In genomic region chr2:232139171-232139594, GRCh38 we compare ENCODE assay signal across 24 cellular contexts.
DNase-seq lines count a peak whose midpoint lies in the region; ATAC-seq, FAIRE-seq and TF ChIP-seq lines count a peak whose summit lies in the region.
"Had no signal": no experiment of that assay in that cellular context is flagged by ENCODE, and none has a peak within 500 bp of the region (broad histone marks: within the 10 kb centered on the region; RNA-seq: fewer than 3 reads in every experiment).

No MANE protein-coding gene starts in this region.

- DNase-seq in activated CD4-positive, alpha-beta T cell treated with anti-CD3 and anti-CD28 coated beads, Interleukin-2, amount 10 ng/mL, durations not matched to agents 7 days and 5 days: peak; percentile 21
- DNase-seq in activated CD4-positive, alpha-beta T cell treated with anti-CD3 and anti-CD28 coated beads for 1 hour: no peak
- no peak for DNase-seq in GM12891 (ENCODE audit: insufficient read length, low spot score)
- peak; percentile 33 for DNase-seq in activated CD8-positive, alpha-beta T cell treated with anti-CD3 and anti-CD28 coated beads, Interleukin-2, amount 10 ng/mL, durations not matched to agents 7 days and 5 days
- DNase-seq in osteoblast (ENCODE audit: insufficient read length, low spot score, missing footprints): no peak
- DNase-seq in SIG-M5 (lab: John Stamatoyannopoulos, UW): no peak
- no peak for DNase-seq in HTR-8/SVneo (ENCODE audit: insufficient read length, low spot score)
- DNase-seq: activated CD4-positive, alpha-beta T cell treated with anti-CD3 and anti-CD28 coated beads, Interleukin-2, amount 50 U/mL, for 1 hour; amygdala; head of caudate nucleus; NCI-H1417 treated with DMSO at 0.1 percent for 48 hours; NCI-H2107; NCI-H524 treated with DMSO at 0.1 percent for 48 hours; small intestine; stimulated activated CD4-positive, alpha-beta T cell treated with anti-CD3 and anti-CD28 coated beads, Interleukin-4, amount 100 ng/mL, for 1 hour; upper lobe of left lung had no signal

- no peak overlapping the region for H3K4me3 Mint-ChIP-seq in activated CD4-positive, alpha-beta T cell treated with anti-CD3 and anti-CD28 coated beads, Interleukin-2, amount 10 ng/mL, durations not matched to agents 7 days and 5 days
- H3K4me3 Mint-ChIP-seq in activated CD8-positive, alpha-beta T cell treated with anti-CD3 and anti-CD28 coated beads, Interleukin-2, amount 10 ng/mL, durations not matched to agents 7 days and 5 days: peak overlapping the region; percentile 16
- H3K4me3 Mint-ChIP-seq: activated T-helper 1 cell treated with anti-CD3 and anti-CD28 coated beads, Interleukin-12 subunit alpha, Interleukin-12 subunit beta, Interleukin-2, Interleukin-4 antibody, amounts not matched to agents 30 ng/mL and 10 ng/mL and 1 ng/mL, durations not matched to agents 14 hours and 24 hours and 36 hours; dendritic cell treated with granulocyte-macrophage colony-stimulating factor and Interleukin-4, amounts not matched to agents 40 ng/mL and 50 ng/mL, for 4 days had no signal

- no peaks in the 10 kb centered on the region for H3K27me3 ChIP-seq in osteoblast (ENCODE audit: insufficient read depth, low read length)
- H3K27me3 ChIP-seq: cardiac muscle cell, upper lobe of left lung had no signal

- H3K36me3 ChIP-seq in osteoblast (ENCODE audit: insufficient read depth, low read length): no peaks in the 10 kb centered on the region
- H3K36me3 ChIP-seq: cardiac muscle cell, upper lobe of left lung had no signal

- H3K27ac ChIP-seq in osteoblast (ENCODE audit: low read depth, low read length): peak overlapping the region; percentile 39
- H3K27ac ChIP-seq: cardiac muscle cell, upper lobe of left lung had no signal

- TF ChIP-seq POLR2A in GM12891 (IDR thresholded peaks at IDR 0.05; ENCODE audit: low read depth, low read length): no peak

- H3K79me2 ChIP-seq in osteoblast (ENCODE audit: insufficient read depth, low read length): no peaks in the 10 kb centered on the region

- H2AFZ ChIP-seq in osteoblast (ENCODE audit: low read length): no peak overlapping the region

- CTCF ChIA-PET in activated CD4-positive, alpha-beta T cell treated with anti-CD3 and anti-CD28 coated beads, Interleukin-2, amount 10 ng/mL, durations not matched to agents 7 days and 5 days (lab: Charles Lee): interaction anchor here (1.0 to 2.6 kb wide), 2 partner anchors 13 to 226 kb away, joined by 3 to 6 read pairs; no protein-coding TSS in a partner anchor
- CTCF ChIA-PET in activated CD8-positive, alpha-beta T cell treated with anti-CD3 and anti-CD28 coated beads, Interleukin-2, amount 10 ng/mL, durations not matched to agents 7 days and 5 days (lab: Charles Lee): interaction anchor here (0.6 to 5.3 kb wide), 4 partner anchors 19 to 214 kb away, joined by 3 to 76 read pairs (median 4); partner anchors contain the start of gene NPPC

- H3K4me3 ChIP-seq in osteoblast (ENCODE audit: insufficient read depth, low read length): no peak overlapping the region
- H3K4me3 ChIP-seq: cardiac muscle cell, upper lobe of left lung had no signal

- H3K27ac Mint-ChIP-seq in activated CD4-positive, alpha-beta T cell treated with anti-CD3 and anti-CD28 coated beads, Interleukin-2, amount 10 ng/mL, durations not matched to agents 7 days and 5 days: peak overlapping the region; percentile 20
- H3K27ac Mint-ChIP-seq in activated CD8-positive, alpha-beta T cell treated with anti-CD3 and anti-CD28 coated beads, Interleukin-2, amount 10 ng/mL, durations not matched to agents 7 days and 5 days: peak overlapping the region; percentile 56
- H3K27ac Mint-ChIP-seq: activated T-helper 1 cell treated with anti-CD3 and anti-CD28 coated beads, Interleukin-12 subunit alpha, Interleukin-12 subunit beta, Interleukin-2, Interleukin-4 antibody, amounts not matched to agents 30 ng/mL and 10 ng/mL and 1 ng/mL, durations not matched to agents 14 hours and 24 hours and 36 hours; dendritic cell treated with granulocyte-macrophage colony-stimulating factor and Interleukin-4, amounts not matched to agents 40 ng/mL and 50 ng/mL, for 4 days had no signal

- H3K4me1 Mint-ChIP-seq in activated CD4-positive, alpha-beta T cell treated with anti-CD3 and anti-CD28 coated beads, Interleukin-2, amount 10 ng/mL, durations not matched to agents 7 days and 5 days: peaks cover 20% of the 10 kb centered on the region
- H3K4me1 Mint-ChIP-seq in activated CD8-positive, alpha-beta T cell treated with anti-CD3 and anti-CD28 coated beads, Interleukin-2, amount 10 ng/mL, durations not matched to agents 7 days and 5 days (ENCODE audit: low read depth): peaks cover 36% of the 10 kb centered on the region

- no peak overlapping the region for H3K4me2 ChIP-seq in osteoblast (ENCODE audit: insufficient read depth, low read length)

- peak; percentile 5 for FAIRE-seq in GM12891 (lab: Jason Lieb, UNC)
- FAIRE-seq in HTR-8/SVneo (lab: Jason Lieb, UNC): no peak
- FAIRE-seq: D721Med, endothelial cell of umbilical vein, small intestine had no signal

- peaks cover 3% of the 10 kb centered on the region for H4K20me1 ChIP-seq in osteoblast (ENCODE audit: insufficient read depth, low read length)

- H3K4me1 ChIP-seq in osteoblast (ENCODE audit: insufficient read depth, low read length): peaks cover 26% of the 10 kb centered on the region
- H3K4me1 ChIP-seq: upper lobe of left lung had no signal

- no peaks in the 10 kb centered on the region for H3K9me3 Mint-ChIP-seq in activated CD4-positive, alpha-beta T cell treated with anti-CD3 and anti-CD28 coated beads, Interleukin-2, amount 10 ng/mL, durations not matched to agents 7 days and 5 days
- H3K9me3 Mint-ChIP-seq in activated CD8-positive, alpha-beta T cell treated with anti-CD3 and anti-CD28 coated beads, Interleukin-2, amount 10 ng/mL, durations not matched to agents 7 days and 5 days (ENCODE audit: insufficient read depth): no peaks in the 10 kb centered on the region
- H3K9me3 Mint-ChIP-seq: activated T-helper 1 cell treated with anti-CD3 and anti-CD28 coated beads, Interleukin-12 subunit alpha, Interleukin-12 subunit beta, Interleukin-2, Interleukin-4 antibody, amounts not matched to agents 30 ng/mL and 10 ng/mL and 1 ng/mL, durations not matched to agents 14 hours and 24 hours and 36 hours; dendritic cell treated with granulocyte-macrophage colony-stimulating factor and Interleukin-4, amounts not matched to agents 40 ng/mL and 50 ng/mL, for 4 days had no signal

- POLR2A ChIA-PET in activated CD4-positive, alpha-beta T cell treated with anti-CD3 and anti-CD28 coated beads, Interleukin-2, amount 10 ng/mL, durations not matched to agents 7 days and 5 days (lab: Charles Lee): no interaction called here
- POLR2A ChIA-PET in activated CD8-positive, alpha-beta T cell treated with anti-CD3 and anti-CD28 coated beads, Interleukin-2, amount 10 ng/mL, durations not matched to agents 7 days and 5 days (lab: Charles Lee): interaction anchor here (1.3 kb wide), 1 partner anchor 176 kb away, joined by 3 read pairs; no protein-coding TSS in a partner anchor

- no peak for TF ChIP-seq CTCF in osteoblast (IDR thresholded peaks at IDR 0.05; ENCODE audit: extremely low read depth, low read depth, low read length)

- H3K27me3 Mint-ChIP-seq in activated CD4-positive, alpha-beta T cell treated with anti-CD3 and anti-CD28 coated beads, Interleukin-2, amount 10 ng/mL, durations not matched to agents 7 days and 5 days: no peaks in the 10 kb centered on the region
- H3K27me3 Mint-ChIP-seq in activated CD8-positive, alpha-beta T cell treated with anti-CD3 and anti-CD28 coated beads, Interleukin-2, amount 10 ng/mL, durations not matched to agents 7 days and 5 days (ENCODE audit: low read depth): no peaks in the 10 kb centered on the region
- H3K27me3 Mint-ChIP-seq: dendritic cell treated with granulocyte-macrophage colony-stimulating factor and Interleukin-4, amounts not matched to agents 40 ng/mL and 50 ng/mL, for 4 days had no signal

- H3K36me3 Mint-ChIP-seq in activated CD4-positive, alpha-beta T cell treated with anti-CD3 and anti-CD28 coated beads, Interleukin-2, amount 10 ng/mL, durations not matched to agents 7 days and 5 days (ENCODE audit: low read depth): peaks cover 2% of the 10 kb centered on the region
- H3K36me3 Mint-ChIP-seq in activated CD8-positive, alpha-beta T cell treated with anti-CD3 and anti-CD28 coated beads, Interleukin-2, amount 10 ng/mL, durations not matched to agents 7 days and 5 days (ENCODE audit: low read depth): peaks cover 9% of the 10 kb centered on the region

- no peaks in the 10 kb centered on the region for H3K9me3 ChIP-seq in osteoblast (ENCODE audit: low read depth, low read length)
- H3K9me3 ChIP-seq: upper lobe of left lung had no signal

- peak; percentile 72 for ATAC-seq in activated CD8-positive, alpha-beta T cell treated with anti-CD3 and anti-CD28 coated beads, Interleukin-2, amount 10 ng/mL, durations not matched to agents 7 days and 5 days
- ATAC-seq in GM21576 (IDR thresholded peaks at IDR 0.05; ENCODE audit: unreplicated experiment): no peak
- ATAC-seq: left lobe of liver, Right ventricle myocardium inferior had no signal

TF ChIP-seq in GM12891, 5 proteins besides CTCF, POLR2A, EP300 and RAD21:
- TF ChIP-seq PAX5 (IDR thresholded peaks at IDR 0.05; ENCODE audit: insufficient read depth, low read length, severe bottlenecking) (no peak), TAF1 (IDR thresholded peaks at IDR 0.05; ENCODE audit: low read depth, low read length) (no peak)

Comparison
In these comparisons a context has a peak if more than half of its experiments do, and no peak if none do; other contexts are left out.
1. DNase-seq: peak in activated CD4-positive, alpha-beta T cell treated with anti-CD3 and anti-CD28 coated beads, Interleukin-2, amount 10 ng/mL, durations not matched to agents 7 days and 5 days (single experiment) and activated CD8-positive, alpha-beta T cell treated with anti-CD3 and anti-CD28 coated beads, Interleukin-2, amount 10 ng/mL, durations not matched to agents 7 days and 5 days (single experiment); none in activated CD4-positive, alpha-beta T cell treated with anti-CD3 and anti-CD28 coated beads for 1 hour (single experiment), GM12891 (single experiment), osteoblast (single experiment), SIG-M5 (single experiment) and HTR-8/SVneo (single experiment).